In genomic region chr18:43277164-43277600, GRCh38 we compare ENCODE assay signal across 10 cellular contexts. TPM values are rescaled to one million over a fixed set of nuclear protein-coding genes. Genes with fewer than 3 reads are reported as not detected.
DNase-seq lines count a peak whose midpoint lies in the region; ATAC-seq and TF ChIP-seq lines count a peak whose summit lies in the region.
"Had no signal": no experiment of that assay in that cellular context is flagged by ENCODE, and none has a peak within 500 bp of the region (broad histone marks: within the 10 kb centered on the region; RNA-seq: fewer than 3 reads in every experiment).

A gene with protein sequence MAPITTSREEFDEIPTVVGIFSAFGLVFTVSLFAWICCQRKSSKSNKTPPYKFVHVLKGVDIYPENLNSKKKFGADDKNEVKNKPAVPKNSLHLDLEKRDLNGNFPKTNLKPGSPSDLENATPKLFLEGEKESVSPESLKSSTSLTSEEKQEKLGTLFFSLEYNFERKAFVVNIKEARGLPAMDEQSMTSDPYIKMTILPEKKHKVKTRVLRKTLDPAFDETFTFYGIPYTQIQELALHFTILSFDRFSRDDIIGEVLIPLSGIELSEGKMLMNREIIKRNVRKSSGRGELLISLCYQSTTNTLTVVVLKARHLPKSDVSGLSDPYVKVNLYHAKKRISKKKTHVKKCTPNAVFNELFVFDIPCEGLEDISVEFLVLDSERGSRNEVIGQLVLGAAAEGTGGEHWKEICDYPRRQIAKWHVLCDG (minus strand): TSS chr18:43277490. CDS start chr18:43277281, 209 bp downstream.

- H3K27ac Mint-ChIP-seq in stimulated activated effector memory CD8-positive, alpha-beta T cell treated with anti-CD3 and anti-CD28 coated beads, Interleukin-12 subunit alpha, Interleukin-12 subunit beta, amount 100 ng/mL, for 72 hours: no peak within 1 kb of the TSS
- H3K27ac Mint-ChIP-seq in activated T-helper 2 cell treated with anti-CD3 and anti-CD28 coated beads, Interferon-gamma antibody, Interleukin-2, Interleukin-4, amounts not matched to agents 10 μg/mL and 5 μg/mL and 100 μg/mL, durations not matched to agents 14 hours and 24 hours and 36 hours: no peak within 1 kb of the TSS
- H3K27ac Mint-ChIP-seq in activated T-helper 1 cell treated with anti-CD3 and anti-CD28 coated beads, Interleukin-12 subunit alpha, Interleukin-12 subunit beta, Interleukin-2, Interleukin-4 antibody, amounts not matched to agents 30 ng/mL and 10 ng/mL and 1 ng/mL, durations not matched to agents 14 hours and 24 hours and 36 hours: no peak within 1 kb of the TSS
- H3K27ac Mint-ChIP-seq: activated naive CD8-positive, alpha-beta T cell treated with anti-CD3 and anti-CD28 coated beads, Interleukin-2, amount 10 ng/mL, durations not matched to agents 7 days and 5 days had no signal

- H3K9me2 ChIP-seq in MM.1S (replicated peaks; ENCODE audit: insufficient read depth, low read length): no peaks in the 10 kb centered on the region

- no peak for ATAC-seq in stimulated activated effector memory CD8-positive, alpha-beta T cell treated with anti-CD3 and anti-CD28 coated beads, Interleukin-12 subunit alpha, Interleukin-12 subunit beta, amount 100 ng/mL, for 72 hours

- no peak within 1 kb of the TSS for H3K4me3 Mint-ChIP-seq in stimulated activated effector memory CD8-positive, alpha-beta T cell treated with anti-CD3 and anti-CD28 coated beads, Interleukin-12 subunit alpha, Interleukin-12 subunit beta, amount 100 ng/mL, for 72 hours
- no peak within 1 kb of the TSS for H3K4me3 Mint-ChIP-seq in activated T-helper 2 cell treated with anti-CD3 and anti-CD28 coated beads, Interferon-gamma antibody, Interleukin-2, Interleukin-4, amounts not matched to agents 10 μg/mL and 5 μg/mL and 100 μg/mL, durations not matched to agents 14 hours and 24 hours and 36 hours (ENCODE audit: low read depth)
- H3K4me3 Mint-ChIP-seq in activated T-helper 1 cell treated with anti-CD3 and anti-CD28 coated beads, Interleukin-12 subunit alpha, Interleukin-12 subunit beta, Interleukin-2, Interleukin-4 antibody, amounts not matched to agents 30 ng/mL and 10 ng/mL and 1 ng/mL, durations not matched to agents 14 hours and 24 hours and 36 hours: no peak within 1 kb of the TSS
- H3K4me3 Mint-ChIP-seq: activated naive CD8-positive, alpha-beta T cell treated with anti-CD3 and anti-CD28 coated beads, Interleukin-2, amount 10 ng/mL, durations not matched to agents 7 days and 5 days had no signal

- H3K27ac ChIP-seq in liver (ENCODE audit: low read depth in 1 of 2, low read length in 2 of 2) (no peak within 1 kb of the TSS), MM.1S (ENCODE audit: low read length) (no peak within 1 kb of the TSS)
- H3K27ac ChIP-seq: thoracic aorta had no signal

- TF ChIP-seq CTCF in liver (IDR thresholded peaks at IDR 0.05; ENCODE audit: low read depth, low read length, missing input control) (no peak), MM.1S (IDR thresholded peaks at IDR 0.05; ENCODE audit: low read length) (no peak)

- H4K20me1 ChIP-seq in MM.1S (ENCODE audit: insufficient read depth, low read length): no peaks in the 10 kb centered on the region

- H3K9me3 ChIP-seq in liver (ENCODE audit: control insufficient read depth in 4 of 4, low read length in 3 of 4): no peaks in the 10 kb centered on the region
- no peaks in the 10 kb centered on the region for H3K9me3 ChIP-seq in MM.1S (replicated peaks; ENCODE audit: insufficient read depth, low read length)
- H3K9me3 ChIP-seq: thoracic aorta had no signal

- WGBS in liver: 2% methylated on average over 20 of the region's 20 CpGs

- H3K36me3 Mint-ChIP-seq in stimulated activated effector memory CD8-positive, alpha-beta T cell treated with anti-CD3 and anti-CD28 coated beads, Interleukin-12 subunit alpha, Interleukin-12 subunit beta, amount 100 ng/mL, for 72 hours: no peaks in the 10 kb centered on the region
- H3K36me3 Mint-ChIP-seq in activated T-helper 2 cell treated with anti-CD3 and anti-CD28 coated beads, Interferon-gamma antibody, Interleukin-2, Interleukin-4, amounts not matched to agents 10 μg/mL and 5 μg/mL and 100 μg/mL, durations not matched to agents 14 hours and 24 hours and 36 hours (ENCODE audit: low read depth): no peaks in the 10 kb centered on the region
- no peaks in the 10 kb centered on the region for H3K36me3 Mint-ChIP-seq in activated T-helper 1 cell treated with anti-CD3 and anti-CD28 coated beads, Interleukin-12 subunit alpha, Interleukin-12 subunit beta, Interleukin-2, Interleukin-4 antibody, amounts not matched to agents 30 ng/mL and 10 ng/mL and 1 ng/mL, durations not matched to agents 14 hours and 24 hours and 36 hours (ENCODE audit: low read depth)
- H3K36me3 Mint-ChIP-seq: activated naive CD8-positive, alpha-beta T cell treated with anti-CD3 and anti-CD28 coated beads, Interleukin-2, amount 10 ng/mL, durations not matched to agents 7 days and 5 days had no signal

- no peak within 1 kb of the TSS for H2AFZ ChIP-seq in MM.1S (ENCODE audit: low read length)

- H3K4me3 ChIP-seq in liver (ENCODE audit: low read depth in 1 of 3, low read length in 3 of 3) (no peak within 1 kb of the TSS), MM.1S (ENCODE audit: low read length) (no peak within 1 kb of the TSS)
- H3K4me3 ChIP-seq: thoracic aorta had no signal

- no peaks in the 10 kb centered on the region for H3F3A ChIP-seq in MM.1S (ENCODE audit: insufficient read depth, low read length)

- peaks cover 0 to 4% (median 2%) of the 10 kb centered on the region in 4 donors for H3K4me1 ChIP-seq in liver (ENCODE audit: control insufficient read depth in 4 of 4, insufficient read depth in 4 of 4, low read length in 3 of 4)
- H3K4me1 ChIP-seq in MM.1S (ENCODE audit: low read length): no peaks in the 10 kb centered on the region

- H3K36me3 ChIP-seq in liver (ENCODE audit: control insufficient read depth in 4 of 4, insufficient read depth in 3 of 4, low read depth in 1 of 4, low read length in 3 of 4) (no peaks in the 10 kb centered on the region), MM.1S (replicated peaks; ENCODE audit: insufficient read depth, low read length) (no peaks in the 10 kb centered on the region)
- H3K36me3 ChIP-seq: thoracic aorta had no signal

- H3K4me2 ChIP-seq in MM.1S (ENCODE audit: low read depth, low read length): no peak within 1 kb of the TSS

- H3K79me2 ChIP-seq in MM.1S (ENCODE audit: low read length): no peaks in the 10 kb centered on the region

- intact Hi-C loops in activated T-helper 2 cell treated with anti-CD3 and anti-CD28 coated beads, Interferon-gamma antibody, Interleukin-2, Interleukin-4, amounts not matched to agents 10 μg/mL and 5 μg/mL and 100 μg/mL, durations not matched to agents 14 hours and 24 hours and 36 hours (cut with micrococcal nuclease): no loop called here
- intact Hi-C loops in activated T-helper 1 cell treated with anti-CD3 and anti-CD28 coated beads, Interleukin-12 subunit alpha, Interleukin-12 subunit beta, Interleukin-2, Interleukin-4 antibody, amounts not matched to agents 30 ng/mL and 10 ng/mL and 1 ng/mL, durations not matched to agents 14 hours and 24 hours and 36 hours (cut with micrococcal nuclease): loop anchor here (10.0 kb wide), 1 partner anchor 682 kb away; no protein-coding TSS in a partner anchor

- H3K27me3 ChIP-seq in liver (ENCODE audit: control insufficient read depth in 4 of 4, insufficient read depth in 4 of 4, low read length in 3 of 4) (peaks cover 0 to 8% (median 4%) of the 10 kb centered on the region in 4 donors), MM.1S (replicated peaks; ENCODE audit: insufficient read depth, low read length) (no peaks in the 10 kb centered on the region)

- peak; percentile 29 for DNase-seq in DMS79 (lab: John Stamatoyannopoulos, UW)
- DNase-seq in NCI-H2171 treated with DMSO at 0.1 percent for 48 hours (lab: John Stamatoyannopoulos, UW): peak; percentile 90
- peak; percentile 88 to 97 for DNase-seq in cerebellar nuclear complex (lab: John Stamatoyannopoulos, UW)
- no peak for DNase-seq in stimulated activated effector memory CD8-positive, alpha-beta T cell treated with anti-CD3 and anti-CD28 coated beads, Interleukin-12 subunit alpha, Interleukin-12 subunit beta, amount 100 ng/mL, for 72 hours (ENCODE audit: low spot score in 2 of 2)
- DNase-seq in MM.1S: no peak
- no peak for DNase-seq in activated T-helper 2 cell treated with anti-CD3 and anti-CD28 coated beads, Interferon-gamma antibody, Interleukin-2, Interleukin-4, amounts not matched to agents 10 μg/mL and 5 μg/mL and 100 μg/mL, durations not matched to agents 14 hours and 24 hours and 36 hours (ENCODE audit: low spot score)
- DNase-seq in activated T-helper 1 cell treated with anti-CD3 and anti-CD28 coated beads, Interleukin-12 subunit alpha, Interleukin-12 subunit beta, Interleukin-2, Interleukin-4 antibody, amounts not matched to agents 30 ng/mL and 10 ng/mL and 1 ng/mL, durations not matched to agents 14 hours and 24 hours and 36 hours (ENCODE audit: low spot score): no peak
- DNase-seq: activated naive CD8-positive, alpha-beta T cell treated with anti-CD3 and anti-CD28 coated beads, Interleukin-2, amount 10 ng/mL, durations not matched to agents 7 days and 5 days had no signal

- peak; percentile 52 to 58 for TF ChIP-seq RAD21 in liver (IDR thresholded peaks at IDR 0.05)

- H3K9me3 Mint-ChIP-seq in stimulated activated effector memory CD8-positive, alpha-beta T cell treated with anti-CD3 and anti-CD28 coated beads, Interleukin-12 subunit alpha, Interleukin-12 subunit beta, amount 100 ng/mL, for 72 hours: no peaks in the 10 kb centered on the region
- no peaks in the 10 kb centered on the region for H3K9me3 Mint-ChIP-seq in activated T-helper 2 cell treated with anti-CD3 and anti-CD28 coated beads, Interferon-gamma antibody, Interleukin-2, Interleukin-4, amounts not matched to agents 10 μg/mL and 5 μg/mL and 100 μg/mL, durations not matched to agents 14 hours and 24 hours and 36 hours
- H3K9me3 Mint-ChIP-seq in activated T-helper 1 cell treated with anti-CD3 and anti-CD28 coated beads, Interleukin-12 subunit alpha, Interleukin-12 subunit beta, Interleukin-2, Interleukin-4 antibody, amounts not matched to agents 30 ng/mL and 10 ng/mL and 1 ng/mL, durations not matched to agents 14 hours and 24 hours and 36 hours: no peaks in the 10 kb centered on the region
- H3K9me3 Mint-ChIP-seq: activated naive CD8-positive, alpha-beta T cell treated with anti-CD3 and anti-CD28 coated beads, Interleukin-2, amount 10 ng/mL, durations not matched to agents 7 days and 5 days had no signal

- no peaks in the 10 kb centered on the region for H3K4me1 Mint-ChIP-seq in stimulated activated effector memory CD8-positive, alpha-beta T cell treated with anti-CD3 and anti-CD28 coated beads, Interleukin-12 subunit alpha, Interleukin-12 subunit beta, amount 100 ng/mL, for 72 hours
- no peaks in the 10 kb centered on the region for H3K4me1 Mint-ChIP-seq in activated T-helper 2 cell treated with anti-CD3 and anti-CD28 coated beads, Interferon-gamma antibody, Interleukin-2, Interleukin-4, amounts not matched to agents 10 μg/mL and 5 μg/mL and 100 μg/mL, durations not matched to agents 14 hours and 24 hours and 36 hours (ENCODE audit: low read depth)
- H3K4me1 Mint-ChIP-seq in activated T-helper 1 cell treated with anti-CD3 and anti-CD28 coated beads, Interleukin-12 subunit alpha, Interleukin-12 subunit beta, Interleukin-2, Interleukin-4 antibody, amounts not matched to agents 30 ng/mL and 10 ng/mL and 1 ng/mL, durations not matched to agents 14 hours and 24 hours and 36 hours (ENCODE audit: low read depth): no peaks in the 10 kb centered on the region
- H3K4me1 Mint-ChIP-seq: activated naive CD8-positive, alpha-beta T cell treated with anti-CD3 and anti-CD28 coated beads, Interleukin-2, amount 10 ng/mL, durations not matched to agents 7 days and 5 days had no signal

- peaks cover 3% of the 10 kb centered on the region for H3K27me3 Mint-ChIP-seq in activated T-helper 2 cell treated with anti-CD3 and anti-CD28 coated beads, Interferon-gamma antibody, Interleukin-2, Interleukin-4, amounts not matched to agents 10 μg/mL and 5 μg/mL and 100 μg/mL, durations not matched to agents 14 hours and 24 hours and 36 hours (ENCODE audit: low read depth)
- H3K27me3 Mint-ChIP-seq in activated T-helper 1 cell treated with anti-CD3 and anti-CD28 coated beads, Interleukin-12 subunit alpha, Interleukin-12 subunit beta, Interleukin-2, Interleukin-4 antibody, amounts not matched to agents 30 ng/mL and 10 ng/mL and 1 ng/mL, durations not matched to agents 14 hours and 24 hours and 36 hours (ENCODE audit: insufficient read depth): no peaks in the 10 kb centered on the region

- no peak within 1 kb of the TSS for H3K9ac ChIP-seq in liver (ENCODE audit: low read depth in 1 of 2, low read length in 2 of 2)
- H3K9ac ChIP-seq in MM.1S (ENCODE audit: low read length): no peak within 1 kb of the TSS

RNA-seq across cellular contexts. Expression of the gene that starts here (rescaled TPM):
- under 1 TPM in 1 of 2 donors, not detected in 1; 0.19 TPM for total RNA-seq in liver
- polyA plus RNA-seq in liver: not detected
- not detected in 2 replicates for total RNA-seq in activated T-helper 2 cell treated with anti-CD3 and anti-CD28 coated beads, Interferon-gamma antibody, Interleukin-2, Interleukin-4, amounts not matched to agents 10 μg/mL and 5 μg/mL and 100 μg/mL, durations not matched to agents 14 hours and 24 hours and 36 hours
- not detected in 2 replicates for total RNA-seq in activated T-helper 1 cell treated with anti-CD3 and anti-CD28 coated beads, Interleukin-12 subunit alpha, Interleukin-12 subunit beta, Interleukin-2, Interleukin-4 antibody, amounts not matched to agents 30 ng/mL and 10 ng/mL and 1 ng/mL, durations not matched to agents 14 hours and 24 hours and 36 hours
- total RNA-seq: activated naive CD8-positive, alpha-beta T cell treated with anti-CD3 and anti-CD28 coated beads, Interleukin-2, amount 10 ng/mL, durations not matched to agents 7 days and 5 days; thoracic aorta had no signal

Comparison
In these comparisons a context has a peak if more than half of its experiments do, and no peak if none do; other contexts are left out.
1. DNase-seq: peak in DMS79 (single experiment), NCI-H2171 treated with DMSO at 0.1 percent for 48 hours (single experiment) and cerebellar nuclear complex (2 of 2); none in stimulated activated effector memory CD8-positive, alpha-beta T cell treated with anti-CD3 and anti-CD28 coated beads, Interleukin-12 subunit alpha, Interleukin-12 subunit beta, amount 100 ng/mL, for 72 hours (0 of 2), MM.1S (single experiment), activated T-helper 2 cell treated with anti-CD3 and anti-CD28 coated beads, Interferon-gamma antibody, Interleukin-2, Interleukin-4, amounts not matched to agents 10 μg/mL and 5 μg/mL and 100 μg/mL, durations not matched to agents 14 hours and 24 hours and 36 hours (single experiment) and activated T-helper 1 cell treated with anti-CD3 and anti-CD28 coated beads, Interleukin-12 subunit alpha, Interleukin-12 subunit beta, Interleukin-2, Interleukin-4 antibody, amounts not matched to agents 30 ng/mL and 10 ng/mL and 1 ng/mL, durations not matched to agents 14 hours and 24 hours and 36 hours (single experiment).